ENCODE assay signal across 14 cellular contexts in the genomic region with DNA sequence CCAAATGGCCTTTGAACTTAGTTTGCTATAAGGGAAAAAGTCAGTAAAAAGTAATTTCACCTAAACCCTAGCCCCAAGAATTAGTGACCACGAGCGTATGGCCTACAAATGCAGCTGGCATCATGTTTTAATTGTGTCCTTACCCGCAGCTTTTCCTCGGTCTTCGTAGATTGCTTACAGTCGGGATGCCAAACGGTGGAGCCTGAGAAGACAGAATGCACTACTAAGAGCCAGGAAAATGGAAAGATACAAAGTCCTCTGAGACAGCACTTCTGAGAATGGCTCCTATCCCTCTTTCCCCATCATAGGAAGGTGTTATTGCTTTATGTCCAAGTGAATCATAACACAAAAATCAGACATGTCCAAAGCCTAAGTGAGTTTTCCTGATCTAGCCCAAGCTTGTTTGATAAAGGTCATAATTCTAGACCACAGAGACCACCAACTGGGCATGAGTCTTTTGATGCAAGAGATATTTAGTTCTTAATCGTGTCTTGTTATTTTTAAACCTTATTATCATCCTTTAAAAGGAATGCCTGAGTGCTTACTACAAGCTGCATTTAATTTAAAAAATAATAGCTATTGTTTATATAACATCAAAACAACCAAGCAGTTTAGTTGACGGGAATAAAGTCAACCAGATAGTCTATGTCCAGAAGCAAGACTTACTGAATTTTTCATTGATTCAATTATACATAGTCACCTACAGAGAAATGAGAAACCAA.
DNase-seq lines count a peak whose midpoint lies in the region; ATAC-seq and TF ChIP-seq lines count a peak whose summit lies in the region.
"Had no signal": no experiment of that assay in that cellular context is flagged by ENCODE, and none has a peak within 500 bp of the region (broad histone marks: within the 10 kb centered on the region; RNA-seq: fewer than 3 reads in every experiment).

No MANE protein-coding gene starts in this region.

- H4K20me1 ChIP-seq in H9 (ENCODE audit: control insufficient read depth, insufficient read depth, insufficient read length) = no peaks in the 10 kb centered on the region
- H4K20me1 ChIP-seq: BLaER1 had no signal

- no peak overlapping the region for H3K56ac ChIP-seq in H9 (ENCODE audit: insufficient read length, low read depth, low read length)

- H2AK5ac ChIP-seq in H9 (ENCODE audit: insufficient read length, low read length) = no peak overlapping the region

- H3K9me3 ChIP-seq in H9 (ENCODE audit: control insufficient read depth, low read depth, low read length) = no peaks in the 10 kb centered on the region
- H3K9me3 ChIP-seq: SJCRH30 had no signal

- H3K27me3 ChIP-seq in H9 (ENCODE audit: insufficient read depth, low read length) = no peaks in the 10 kb centered on the region
- no peaks in the 10 kb centered on the region for H3K27me3 ChIP-seq in foreskin keratinocyte
- H3K27me3 ChIP-seq: BLaER1, SJCRH30 had no signal

- no peak overlapping the region for H3K4ac ChIP-seq in H9 (ENCODE audit: low read depth, low read length)

- H3K36me3 Mint-ChIP-seq in T-helper 1 cell treated with Interleukin-12 subunit alpha and Interleukin-12 subunit beta and Interleukin-4 antibody, amounts not matched to agents 30 μg/mL and 1 μg/mL, for 36 hours (ENCODE audit: low read depth) = peaks cover 47% of the 10 kb centered on the region
- H3K36me3 Mint-ChIP-seq in H9 (ENCODE audit: insufficient read depth in 1 of 3, low read depth in 3 of 3) = peaks cover 15 to 25% (median 21%) of the 10 kb centered on the region in 3 experiments
- peaks cover 41% of the 10 kb centered on the region for H3K36me3 Mint-ChIP-seq in activated CD4-positive, alpha-beta memory T cell treated with anti-CD3 and anti-CD28 coated beads for 36 hours

- no peak overlapping the region for H2AFZ ChIP-seq in H9 (ENCODE audit: low read length)

- no peak overlapping the region for H4K8ac ChIP-seq in H9 (replicated peaks; ENCODE audit: insufficient read length, low read depth, low read length)

- H3K4me3 Mint-ChIP-seq in T-helper 1 cell treated with Interleukin-12 subunit alpha and Interleukin-12 subunit beta and Interleukin-4 antibody, amounts not matched to agents 30 μg/mL and 1 μg/mL, for 36 hours = no peak overlapping the region
- no peak overlapping the region for H3K4me3 Mint-ChIP-seq in H9
- no peak overlapping the region for H3K4me3 Mint-ChIP-seq in activated CD4-positive, alpha-beta memory T cell treated with anti-CD3 and anti-CD28 coated beads for 36 hours

- no peaks in the 10 kb centered on the region for H3K9me3 Mint-ChIP-seq in T-helper 1 cell treated with Interleukin-12 subunit alpha and Interleukin-12 subunit beta and Interleukin-4 antibody, amounts not matched to agents 30 μg/mL and 1 μg/mL, for 36 hours
- H3K9me3 Mint-ChIP-seq in H9 = peaks cover 0 to 3% of the 10 kb centered on the region in 2 experiments; a peak in 2 of 5 replicates
- H3K9me3 Mint-ChIP-seq in activated CD4-positive, alpha-beta memory T cell treated with anti-CD3 and anti-CD28 coated beads for 36 hours = no peaks in the 10 kb centered on the region

- no peak overlapping the region for H3T11ph ChIP-seq in H9 (ENCODE audit: low read length)

- H2BK15ac ChIP-seq in H9 (ENCODE audit: low read depth, low read length) = no peak overlapping the region

- no peak for ATAC-seq in foreskin keratinocyte
- ATAC-seq in HG02981 (IDR thresholded peaks at IDR 0.05; ENCODE audit: unreplicated experiment) = no peak

- no peak overlapping the region for H2BK12ac ChIP-seq in H9 (ENCODE audit: insufficient read length, low read depth, low read length)

- TF ChIP-seq CTCF in H9 (conservative IDR thresholded peaks at IDR 0.05) (no peak), foreskin keratinocyte (conservative IDR thresholded peaks at IDR 0.05) (no peak)

- no peak overlapping the region for H2BK5ac ChIP-seq in H9 (ENCODE audit: insufficient read length, low read length)

- POLR2A ChIA-PET in activated CD4-positive, alpha-beta memory T cell treated with anti-CD3 and anti-CD28 coated beads for 36 hours (lab: Charles Lee) = interaction anchor here (1.0 to 3.8 kb wide), 4 partner anchors 11 to 53 kb away, joined by 4 to 17 read pairs (median 8); no protein-coding TSS in a partner anchor

- H3K9ac ChIP-seq in H9 (ENCODE audit: extremely low read depth, insufficient read length, low read length) = no peak overlapping the region
- H3K9ac ChIP-seq: BLaER1 had no signal

- H3K79me2 ChIP-seq in H9 (ENCODE audit: insufficient read depth, low read length) = no peaks in the 10 kb centered on the region

- no peaks in the 10 kb centered on the region for H3K79me1 ChIP-seq in H9 (ENCODE audit: insufficient read depth, low read depth, low read length, poor library complexity, severe bottlenecking)

- H2BK120ac ChIP-seq in H9 (ENCODE audit: low read depth, low read length, poor library complexity, severe bottlenecking) = no peak overlapping the region

- H3K27ac ChIP-seq in H9 (ENCODE audit: insufficient read length, low read depth, low read length) = no peak overlapping the region
- peak overlapping the region; percentile 57 for H3K27ac ChIP-seq in foreskin keratinocyte
- H3K27ac ChIP-seq: 22Rv1, BLaER1, SJCRH30 had no signal

- H3K23ac ChIP-seq in H9 (ENCODE audit: insufficient read length, low read depth, low read length) = no peak overlapping the region

- intact Hi-C loops in activated CD4-positive, alpha-beta memory T cell treated with anti-CD3 and anti-CD28 coated beads for 36 hours (cut with micrococcal nuclease) = loop anchor here (1.0 to 2.0 kb wide), 4 partner anchors 11 to 53 kb away; no protein-coding TSS in a partner anchor

- H4K5ac ChIP-seq in H9 (ENCODE audit: insufficient read length, low read depth, low read length) = no peak overlapping the region

- no peak overlapping the region for H2BK20ac ChIP-seq in H9 (ENCODE audit: low read depth, low read length, poor library complexity, severe bottlenecking)

- CTCF ChIA-PET in activated CD4-positive, alpha-beta memory T cell treated with anti-CD3 and anti-CD28 coated beads for 36 hours (lab: Charles Lee) = interaction anchor here (0.7 to 12.6 kb wide), 10 partner anchors 9 to 368 kb away, joined by 3 to 112 read pairs (median 5); no protein-coding TSS in a partner anchor

- H3K4me1 ChIP-seq in H9 (ENCODE audit: insufficient read depth, low read length) = peaks cover 6% of the 10 kb centered on the region
- H3K4me1 ChIP-seq in foreskin keratinocyte = peaks cover 14% of the 10 kb centered on the region

- no peak overlapping the region for H3K4me2 ChIP-seq in H9 (ENCODE audit: insufficient read depth, insufficient read length, low read length)
- H3K4me2 ChIP-seq: BLaER1 had no signal

- no peak overlapping the region for H3K14ac ChIP-seq in H9 (ENCODE audit: insufficient read depth, low read length)

- no peaks in the 10 kb centered on the region for H3K27me3 Mint-ChIP-seq in T-helper 1 cell treated with Interleukin-12 subunit alpha and Interleukin-12 subunit beta and Interleukin-4 antibody, amounts not matched to agents 30 μg/mL and 1 μg/mL, for 36 hours (ENCODE audit: low read depth)
- H3K27me3 Mint-ChIP-seq in H9 (ENCODE audit: low read depth) = no peaks in the 10 kb centered on the region
- no peaks in the 10 kb centered on the region for H3K27me3 Mint-ChIP-seq in activated CD4-positive, alpha-beta memory T cell treated with anti-CD3 and anti-CD28 coated beads for 36 hours

- peak overlapping the region; percentile 34 for H3K27ac Mint-ChIP-seq in T-helper 1 cell treated with Interleukin-12 subunit alpha and Interleukin-12 subunit beta and Interleukin-4 antibody, amounts not matched to agents 30 μg/mL and 1 μg/mL, for 36 hours
- peak overlapping the region in 2 of 3 experiments; percentile 29 to 86; a peak in 3 of 7 replicates for H3K27ac Mint-ChIP-seq in H9
- H3K27ac Mint-ChIP-seq in activated CD4-positive, alpha-beta memory T cell treated with anti-CD3 and anti-CD28 coated beads for 36 hours = peak overlapping the region; percentile 85

- no peaks in the 10 kb centered on the region for H3K23me2 ChIP-seq in H9 (ENCODE audit: insufficient read length, low read depth, low read length, poor library complexity, severe bottlenecking)

- H3K18ac ChIP-seq in H9 (ENCODE audit: insufficient read length, low read depth, low read length) = no peak overlapping the region

- WGBS in H9 (ENCODE audit: extremely low coverage, insufficient read length, low lambda C conversion rate) = no CpG with 5 or more reads among the region's 9 CpGs

- H3K4me1 Mint-ChIP-seq in T-helper 1 cell treated with Interleukin-12 subunit alpha and Interleukin-12 subunit beta and Interleukin-4 antibody, amounts not matched to agents 30 μg/mL and 1 μg/mL, for 36 hours (ENCODE audit: low read depth) = peaks cover 35% of the 10 kb centered on the region
- peaks cover 29 to 43% of the 10 kb centered on the region in 2 experiments for H3K4me1 Mint-ChIP-seq in H9
- H3K4me1 Mint-ChIP-seq in activated CD4-positive, alpha-beta memory T cell treated with anti-CD3 and anti-CD28 coated beads for 36 hours (ENCODE audit: low read depth) = peaks cover 61% of the 10 kb centered on the region

- DNase-seq in T-helper 1 cell (no peak), H9 (no peak), foreskin keratinocyte (peak; percentile 58 to 84), H4 (ENCODE audit: low spot score) (no peak), NCI-H446 treated with DMSO at 0.1 percent for 48 hours (lab: John Stamatoyannopoulos, UW) (no peak)
- DNase-seq in activated CD4-positive, alpha-beta memory T cell treated with anti-CD3 and anti-CD28 coated beads for 36 hours = no peak
- DNase-seq: DMS79 treated with DMSO at 0.1 percent for 48 hours, NCI-H1694 treated with DMSO at 0.1 percent for 48 hours, nucleus accumbens, SJCRH30 had no signal

- no peak overlapping the region for H4K91ac ChIP-seq in H9 (ENCODE audit: insufficient read length, low read depth, low read length)

Comparison
In these comparisons a context has a peak if more than half of its experiments do, and no peak if none do; other contexts are left out.
1. H3K27ac Mint-ChIP-seq: peak in every context shown above with its lines; median percentile 85 in activated CD4-positive, alpha-beta memory T cell treated with anti-CD3 and anti-CD28 coated beads for 36 hours; 58 in H9; 34 in T-helper 1 cell treated with Interleukin-12 subunit alpha and Interleukin-12 subunit beta and Interleukin-4 antibody, amounts not matched to agents 30 μg/mL and 1 μg/mL, for 36 hours.
2. DNase-seq: peak in foreskin keratinocyte (2 of 2); none in T-helper 1 cell (0 of 5), H9 (single experiment), activated CD4-positive, alpha-beta memory T cell treated with anti-CD3 and anti-CD28 coated beads for 36 hours (single experiment), H4 (single experiment) and NCI-H446 treated with DMSO at 0.1 percent for 48 hours (single experiment).